Comparison of ENCODE assay signal across 23 cellular contexts in the genomic region with DNA sequence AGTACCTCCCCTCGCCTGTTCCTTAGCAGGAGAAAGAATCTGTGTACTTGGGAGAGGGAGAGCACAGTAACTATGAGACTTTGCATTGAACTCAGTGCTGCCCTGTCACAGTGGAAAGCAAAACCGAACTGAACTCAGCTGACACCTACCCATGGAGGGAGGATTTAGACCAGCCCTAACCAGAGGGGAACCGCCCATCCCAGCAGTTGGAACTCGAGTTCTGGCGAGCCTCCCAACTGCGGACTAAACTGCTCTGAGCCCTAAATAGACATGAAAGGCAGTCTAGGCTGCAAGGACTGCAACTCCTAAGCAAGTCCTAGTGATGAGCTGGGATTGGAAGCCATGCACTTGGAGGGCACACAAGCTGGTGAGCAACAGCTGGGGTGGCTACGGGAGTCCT.
DNase-seq lines count a peak whose midpoint lies in the region; ATAC-seq and TF ChIP-seq lines count a peak whose summit lies in the region.
"Had no signal": no experiment of that assay in that cellular context is flagged by ENCODE, and none has a peak within 500 bp of the region (broad histone marks: within the 10 kb centered on the region; RNA-seq: fewer than 3 reads in every experiment).

No MANE protein-coding gene starts in this region.

- DNase-seq in LHCN-M2 (ENCODE audit: low read depth), result peak; percentile 5
- peak; percentile 22 to 30 for DNase-seq in cardiac fibroblast (ENCODE audit: low read depth in 2 of 2)
- DNase-seq in right cardiac atrium, result peak; percentile 18 to 73 (median 68)
- no peak for DNase-seq in suprapubic skin (ENCODE audit: low spot score in 2 of 2)
- DNase-seq in NCI-H1092 (lab: John Stamatoyannopoulos, UW), result no peak
- DNase-seq in SJCRH30, result no peak
- DNase-seq in GM19240 (ENCODE audit: insufficient read length, low spot score), result no peak
- DNase-seq: activated CD4-positive, alpha-beta T cell treated with anti-CD3 and anti-CD28 coated beads, Interleukin-2, amount 10 ng/mL, durations not matched to agents 7 days and 5 days; activated CD8-positive, alpha-beta memory T cell treated with anti-CD3 and anti-CD28 coated beads, Interleukin-2, amount 10 ng/mL, durations not matched to agents 7 days and 5 days; activated naive CD4-positive, alpha-beta T cell treated with anti-CD3 and anti-CD28 coated beads for 36 hours; amniotic stem cell; Kasumi-1; natural killer cell; NCI-H1048; NCI-H187 treated with DMSO at 0.1 percent for 48 hours; NCI-H2227 treated with DMSO at 0.1 percent for 48 hours; NCI-H69; spleen; stimulated activated CD4-positive, alpha-beta T cell treated with anti-CD3 and anti-CD28 coated beads, Interleukin-4, amount 100 ng/mL, for 4 hours; thyroid gland; WERI-Rb-1 had no signal

- no peak for TF ChIP-seq EP300 in suprapubic skin (IDR thresholded peaks at IDR 0.05)

- H3K9me3 ChIP-seq in right cardiac atrium (ENCODE audit: control insufficient read depth, low read length) (no peaks in the 10 kb centered on the region), suprapubic skin (no peaks in the 10 kb centered on the region), SJCRH30 (replicated peaks) (0 out of 2 replicates have a peak, but pooled peaks cover under 1% of the 10 kb centered on the region)
- H3K9me3 ChIP-seq: thyroid gland had no signal

- no peaks in the 10 kb centered on the region for H3K27me3 ChIP-seq in right cardiac atrium (ENCODE audit: control insufficient read depth, insufficient read depth)
- no peaks in the 10 kb centered on the region for H3K27me3 ChIP-seq in suprapubic skin
- H3K27me3 ChIP-seq in SJCRH30, result no peaks in the 10 kb centered on the region
- H3K27me3 ChIP-seq: spleen, thyroid gland had no signal

- TF ChIP-seq POLR2A in suprapubic skin (IDR thresholded peaks at IDR 0.05), result no peak

- peaks cover 2% of the 10 kb centered on the region for H3K4me1 ChIP-seq in right cardiac atrium (ENCODE audit: control insufficient read depth, insufficient read depth, low read length)
- peaks cover 29% of the 10 kb centered on the region for H3K4me1 ChIP-seq in suprapubic skin
- H3K4me1 ChIP-seq in SJCRH30, result no peaks in the 10 kb centered on the region
- H3K4me1 ChIP-seq: spleen had no signal

- 46% methylated on average over 7 of the region's 7 CpGs for WGBS in right cardiac atrium
- 50% methylated on average over 7 of the region's 7 CpGs for WGBS in suprapubic skin

- H3K4me3 ChIP-seq in cardiac fibroblast (replicated peaks in 1 of 2; ENCODE audit: low read depth in 2 of 2, low read length in 2 of 2) (no peak overlapping the region), right cardiac atrium (ENCODE audit: low read length) (no peak overlapping the region), suprapubic skin (no peak overlapping the region), SJCRH30 (no peak overlapping the region)
- H3K4me3 ChIP-seq: spleen, thyroid gland had no signal

- peak; percentile 65 to 90 for ATAC-seq in right cardiac atrium
- ATAC-seq: activated CD8-positive, alpha-beta memory T cell treated with anti-CD3 and anti-CD28 coated beads, Interleukin-2, amount 10 ng/mL, durations not matched to agents 7 days and 5 days; SK-N-SH treated with all-trans-retinoic acid at 6 μM for 48 hours had no signal

- intact Hi-C loops in right cardiac atrium (cut with DNase I), result no loop called here

- H3K36me3 ChIP-seq in suprapubic skin (no peaks in the 10 kb centered on the region), SJCRH30 (no peaks in the 10 kb centered on the region)
- H3K36me3 ChIP-seq: spleen, thyroid gland, WERI-Rb-1 had no signal

- no peak overlapping the region for H3K27ac ChIP-seq in right cardiac atrium (ENCODE audit: low read length)
- H3K27ac ChIP-seq in suprapubic skin, result peak overlapping the region; percentile 15
- H3K27ac ChIP-seq in SJCRH30, result no peak overlapping the region
- H3K27ac ChIP-seq: HL-60, spleen, thyroid gland, WERI-Rb-1 had no signal

- TF ChIP-seq CTCF in cardiac fibroblast (IDR thresholded peaks at IDR 0.05; ENCODE audit: low read depth, low read length) (no peak), suprapubic skin (IDR thresholded peaks at IDR 0.05) (no peak)

Comparison
In these comparisons a context has a peak if more than half of its experiments do, and no peak if none do; other contexts are left out.
1. DNase-seq: peak in LHCN-M2 (single experiment), cardiac fibroblast (2 of 2) and right cardiac atrium (3 of 3); none in suprapubic skin (0 of 2), NCI-H1092 (single experiment), SJCRH30 (0 of 2) and GM19240 (single experiment).